22 cellular contexts compared by ENCODE assay signal in the genomic region with DNA sequence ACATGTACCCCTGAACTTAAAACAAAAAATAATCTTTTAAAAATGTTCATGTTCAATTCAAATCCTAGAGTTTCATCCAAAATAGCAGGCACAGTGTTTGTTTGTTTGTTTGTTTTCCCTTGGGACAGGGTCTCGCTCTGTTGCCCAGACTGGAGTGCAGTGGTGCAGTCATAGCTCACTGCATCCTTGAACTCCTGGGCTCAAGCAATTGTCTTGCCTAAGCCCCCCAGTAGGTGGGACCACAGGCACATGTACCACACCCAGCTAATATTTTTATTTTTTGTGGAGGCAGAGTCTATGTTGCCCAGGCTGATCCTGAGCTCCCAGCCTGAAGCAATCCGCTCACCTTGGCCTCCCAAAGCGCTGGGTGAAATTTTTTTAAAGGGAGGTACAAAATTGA. TPM values are rescaled to one million over a fixed set of nuclear protein-coding genes. Genes with fewer than 3 reads are reported as not detected.
A peak's percentile ranks its signal among the peaks of the same experiment; 100 is the strongest.
DNase-seq lines count a peak whose midpoint lies in the region; ATAC-seq and TF ChIP-seq lines count a peak whose summit lies in the region.
"Had no signal": no experiment of that assay in that cellular context is flagged by ENCODE, and none has a peak within 500 bp of the region (broad histone marks: within the 10 kb centered on the region; RNA-seq: fewer than 3 reads in every experiment).

No MANE protein-coding gene starts in this region.

- H3K27me3 Mint-ChIP-seq in WTC11 (ENCODE audit: low read depth), result peaks cover 7% of the 10 kb centered on the region; the same call in 1 of the 2 replicates
- H3K27me3 Mint-ChIP-seq in CD8-positive, alpha-beta T cell (ENCODE audit: low read depth), result peaks cover 33% of the 10 kb centered on the region

- TF ChIP-seq CTCF in HFF-Myc (IDR thresholded peaks at IDR 0.05; ENCODE audit: low read depth, low read length, missing control alignments) (peak; percentile 4), WTC11 (IDR thresholded peaks at IDR 0.05) (no peak)
- TF ChIP-seq CTCF in CD8-positive, alpha-beta T cell (IDR thresholded peaks at IDR 0.05), result no peak

- no peak overlapping the region for H3K27ac ChIP-seq in CD8-positive, alpha-beta T cell (ENCODE audit: low read depth, low read length)
- H3K27ac ChIP-seq: BLaER1 treated with 17β-estradiol and CSF1 and Interleukin-3, amounts not matched to agents 10 nM and 100 nM; SK-N-MC had no signal

- H3K36me3 ChIP-seq in CD8-positive, alpha-beta T cell (ENCODE audit: insufficient read depth, low read length), result no peaks in the 10 kb centered on the region
- H3K36me3 ChIP-seq: BLaER1 treated with 17β-estradiol and CSF1 and Interleukin-3, amounts not matched to agents 10 nM and 100 nM had no signal

- no peak overlapping the region for H3K4me3 Mint-ChIP-seq in WTC11
- H3K4me3 Mint-ChIP-seq in CD8-positive, alpha-beta T cell, result no peak overlapping the region
- H3K4me3 Mint-ChIP-seq: CD8-positive, alpha-beta memory T cell; T-cell had no signal

- intact Hi-C loops in CD8-positive, alpha-beta T cell (cut with DNase I, micrococcal nuclease), result loop anchor here in 1 of 2 experiments (10.0 kb wide), 2 partner anchors 304 to 396 kb away; partner anchors contain the start of gene EXOSC3

- peaks cover 23% of the 10 kb centered on the region for H3K4me1 Mint-ChIP-seq in WTC11
- peaks cover 8% of the 10 kb centered on the region for H3K4me1 Mint-ChIP-seq in CD8-positive, alpha-beta T cell (ENCODE audit: low read depth)

- no peaks in the 10 kb centered on the region for H3K27me3 ChIP-seq in CD8-positive, alpha-beta T cell (ENCODE audit: insufficient read depth, low read length)
- H3K27me3 ChIP-seq: BLaER1 treated with 17β-estradiol and CSF1 and Interleukin-3, amounts not matched to agents 10 nM and 100 nM had no signal

- no peaks in the 10 kb centered on the region for H3K9me3 Mint-ChIP-seq in WTC11
- no peaks in the 10 kb centered on the region for H3K9me3 Mint-ChIP-seq in CD8-positive, alpha-beta T cell
- H3K9me3 Mint-ChIP-seq: CD8-positive, alpha-beta memory T cell; T-cell had no signal

- no peak overlapping the region for H3K4me3 ChIP-seq in HFF-Myc (replicated peaks; ENCODE audit: low read depth, low read length)
- no peak overlapping the region for H3K4me3 ChIP-seq in CD8-positive, alpha-beta T cell (ENCODE audit: low read depth, low read length)
- H3K4me3 ChIP-seq: BLaER1 treated with 17β-estradiol and CSF1 and Interleukin-3, amounts not matched to agents 10 nM and 100 nM; SK-N-MC had no signal

- no peak for ATAC-seq in WTC11
- ATAC-seq in CD8-positive, alpha-beta T cell, result no peak
- ATAC-seq: T-cell had no signal

- DNase-seq in NCI-H82 (lab: John Stamatoyannopoulos, UW), result peak; percentile 9
- DNase-seq in NCI-H82 treated with DMSO at 0.1 percent for 48 hours (lab: John Stamatoyannopoulos, UW; ENCODE audit: unreplicated experiment), result no peak
- no peak for DNase-seq in HFF-Myc (ENCODE audit: extremely low read depth, low read depth)
- no peak for DNase-seq in WTC11 (ENCODE audit: low spot score)
- no peak for DNase-seq in CD8-positive, alpha-beta T cell
- no peak for DNase-seq in NCI-H1417 treated with DMSO at 0.1 percent for 48 hours (lab: John Stamatoyannopoulos, UW)
- no peak for DNase-seq in central memory CD4-positive, alpha-beta T cell
- no peak for DNase-seq in medulla oblongata (ENCODE audit: extremely low spot score)
- DNase-seq: CD8-positive, alpha-beta memory T cell; DMS79 treated with DMSO at 0.1 percent for 48 hours; GF-D8; H7; NCI-H1048; NCI-H1436 treated with DMSO at 0.1 percent for 48 hours; NCI-H2029; NCI-H2171 treated with DMSO at 0.1 percent for 48 hours; NCI-H446; NCI-H526 treated with DMSO at 0.1 percent for 48 hours; Right ventricle myocardium superior; T-cell had no signal

- no peak overlapping the region for H3K27ac Mint-ChIP-seq in WTC11
- H3K27ac Mint-ChIP-seq in CD8-positive, alpha-beta T cell, result no peak overlapping the region
- H3K27ac Mint-ChIP-seq: T-cell had no signal

- CTCF ChIA-PET in WTC11 (lab: Charles Lee), result interaction anchor here (0.7 to 2.7 kb wide), 3 partner anchors 15 to 93 kb away, joined by 3 to 10 read pairs (median 3); no protein-coding TSS in a partner anchor
- CTCF ChIA-PET in CD8-positive, alpha-beta T cell (lab: Charles Lee), result interaction anchor here (0.6 to 2.0 kb wide), 3 partner anchors 18 to 824 kb away, joined by 3 to 5 read pairs (median 4); no protein-coding TSS in a partner anchor

- no peaks in the 10 kb centered on the region for H3K9me3 ChIP-seq in CD8-positive, alpha-beta T cell (ENCODE audit: low read length)

- peaks cover 8% of the 10 kb centered on the region for H3K4me1 ChIP-seq in CD8-positive, alpha-beta T cell (ENCODE audit: insufficient read depth, low read length)

- POLR2A ChIA-PET in WTC11 (lab: Charles Lee), result interaction anchor here (1.0 kb wide), 1 partner anchor 15 kb away, joined by 4 read pairs; the partner anchor contains the start of gene ZBTB5
- POLR2A ChIA-PET in CD8-positive, alpha-beta T cell (lab: Charles Lee), result no interaction called here

- H3K36me3 Mint-ChIP-seq in WTC11, result no peaks in the 10 kb centered on the region
- no peaks in the 10 kb centered on the region for H3K36me3 Mint-ChIP-seq in CD8-positive, alpha-beta T cell
- H3K36me3 Mint-ChIP-seq: T-cell had no signal

TF ChIP-seq in WTC11, 78 proteins besides CTCF, POLR2A, EP300 and RAD21:
- TF ChIP-seq JAZF1 (CRISPR knock-in tag; IDR thresholded peaks at IDR 0.05), result no peak
- TF ChIP-seq ZNF121 (CRISPR knock-in tag; IDR thresholded peaks at IDR 0.05), result peak; percentile 57; the same call in 1 of the 2 replicates

RNA-seq across cellular contexts. Expression of gene POLR1E, which starts 5.0 kb away (rescaled TPM):
- 31.4 to 39.6 TPM (median 38.8 TPM) in 3 replicates for total RNA-seq in WTC11 (2021)
- total RNA-seq in CD8-positive, alpha-beta T cell, result 10 to 100 TPM; 27.2 to 27.8 TPM

RNA-seq across cellular contexts. Expression of gene ZBTB5, which starts 15.5 kb away (rescaled TPM):
- 13.2 to 16.7 TPM (median 13.6 TPM) in 3 replicates for total RNA-seq in WTC11 (2021)
- total RNA-seq in CD8-positive, alpha-beta T cell, result 10 to 100 TPM; 18.5 to 18.7 TPM

RNA-seq across cellular contexts. Expression of gene GRHPR, which starts 58.3 kb away (rescaled TPM):
- total RNA-seq in WTC11 (2021), result 80.7 to 103 TPM (median 102 TPM) in 3 replicates
- 10 to 100 TPM; 25.5 to 25.8 TPM for total RNA-seq in CD8-positive, alpha-beta T cell
